ENCODE assay signal across 9 cellular contexts in the genomic region with DNA sequence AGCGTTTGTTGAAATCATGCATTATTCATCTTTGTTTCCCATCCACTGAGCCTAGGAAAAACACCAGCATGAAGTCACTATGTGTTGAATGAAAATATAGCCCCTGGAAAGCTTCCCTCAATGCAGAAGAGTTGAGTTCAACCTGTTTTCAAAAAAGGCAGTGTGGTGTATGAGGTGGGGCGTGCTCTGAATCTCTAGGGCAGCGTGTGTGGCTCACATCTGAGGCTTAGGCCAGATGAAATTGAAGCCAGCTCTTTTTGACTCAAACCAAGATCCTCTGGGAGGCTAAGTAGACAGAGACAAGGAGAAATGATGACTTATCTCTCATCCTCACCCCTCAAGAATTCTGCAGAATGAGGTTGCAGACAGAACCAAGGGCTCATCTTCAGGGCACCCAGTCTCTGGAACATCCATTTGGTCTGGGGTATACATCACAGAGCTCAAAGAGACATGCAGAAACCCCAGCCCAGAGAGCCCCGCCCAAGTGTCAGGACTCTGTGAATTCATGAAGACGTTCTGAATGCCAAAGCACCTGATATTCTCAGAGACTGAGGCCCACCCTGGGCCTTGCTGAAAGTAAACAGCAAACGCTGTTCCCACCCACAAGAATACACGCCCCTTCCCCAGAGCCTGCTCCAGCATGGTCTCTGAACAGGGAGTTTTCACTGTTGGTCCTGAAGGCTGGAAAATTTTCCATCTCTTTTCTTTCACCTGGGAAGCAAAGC. TPM values are rescaled to one million over a fixed set of nuclear protein-coding genes. Genes with fewer than 3 reads are reported as not detected.
"Had no signal": no experiment of that assay in that cellular context is flagged by ENCODE, and none has a peak within 500 bp of the region (broad histone marks: within the 10 kb centered on the region; RNA-seq: fewer than 3 reads in every experiment).

No MANE protein-coding gene starts in this region.

- H3K9me3 ChIP-seq: HAP-1 had no signal

- H3K4me3 ChIP-seq: HAP-1, K562 had no signal

- ATAC-seq: HCT116, K562 had no signal

- H3K36me3 ChIP-seq: HAP-1 had no signal

- H3K4me1 ChIP-seq: HAP-1 had no signal

- DNase-seq: GOT3, H7, IMR-90, KG1 had no signal

RNA-seq across cellular contexts. Expression of gene CAV3, which starts 5.6 kb away (rescaled TPM):
- total RNA-seq: H4, H7, HT-29, K562 had no signal
- polyA plus RNA-seq: K562 had no signal
